ENCODE assay signal across 30 cellular contexts in genomic region chr14:32898876-32899275, GRCh38. TPM values are rescaled to one million over a fixed set of nuclear protein-coding genes. Genes with fewer than 3 reads are reported as not detected.
"Had no signal": no experiment of that assay in that cellular context is flagged by ENCODE, and none has a peak within 500 bp of the region (broad histone marks: within the 10 kb centered on the region; RNA-seq: fewer than 3 reads in every experiment).

No MANE protein-coding gene starts in this region.

- H3K27me3 ChIP-seq: ascending aorta, dorsolateral prefrontal cortex, esophagus muscularis mucosa had no signal

- H3K4me3 Mint-ChIP-seq: activated B cell treated with CpG ODN at 0.5 μM for 24 hours; activated CD8-positive, alpha-beta T cell treated with anti-CD3 and anti-CD28 coated beads for 36 hours; activated naive CD4-positive, alpha-beta T cell treated with anti-CD3 and anti-CD28 coated beads, Interleukin-2, amount 10 ng/mL, durations not matched to agents 7 days and 5 days; activated naive CD8-positive, alpha-beta T cell treated with anti-CD3 and anti-CD28 coated beads, Interleukin-2, amount 10 ng/mL, durations not matched to agents 7 days and 5 days; activated T-cell treated with anti-CD3 and anti-CD28 coated beads, Interleukin-2, amount 50 U/mL, for 4 hours; brain; central memory CD8-positive, alpha-beta T cell; dendritic cell treated with granulocyte-macrophage colony-stimulating factor and Interleukin-4, amounts not matched to agents 40 ng/mL and 50 ng/mL, for 4 days; effector memory CD8-positive, alpha-beta T cell; T-helper 1 cell treated with Interleukin-12 subunit alpha and Interleukin-12 subunit beta and Interleukin-4 antibody, amounts not matched to agents 30 μg/mL and 1 μg/mL, for 36 hours; T-helper 2 cell treated with Interferon-gamma antibody and Interleukin-4, amounts not matched to agents 5 μg/mL and 100 μg/mL, for 36 hours had no signal

- H3K4me1 Mint-ChIP-seq: central memory CD8-positive, alpha-beta T cell had no signal

- H3K27ac ChIP-seq: ascending aorta, coronary artery, esophagus muscularis mucosa, WERI-Rb-1 had no signal

- H3K27me3 Mint-ChIP-seq: activated B cell treated with CpG ODN at 0.5 μM for 24 hours; activated CD8-positive, alpha-beta T cell treated with anti-CD3 and anti-CD28 coated beads for 36 hours; activated naive CD4-positive, alpha-beta T cell treated with anti-CD3 and anti-CD28 coated beads, Interleukin-2, amount 10 ng/mL, durations not matched to agents 7 days and 5 days; activated naive CD8-positive, alpha-beta T cell treated with anti-CD3 and anti-CD28 coated beads, Interleukin-2, amount 10 ng/mL, durations not matched to agents 7 days and 5 days; brain; central memory CD8-positive, alpha-beta T cell; dendritic cell treated with granulocyte-macrophage colony-stimulating factor and Interleukin-4, amounts not matched to agents 40 ng/mL and 50 ng/mL, for 4 days; effector memory CD8-positive, alpha-beta T cell had no signal

- DNase-seq: activated B cell treated with CpG ODN at 0.5 μM for 24 hours; activated CD4-positive, alpha-beta T cell treated with anti-CD3 and anti-CD28 coated beads for 48 hours; activated CD4-positive, alpha-beta T cell treated with anti-CD3 and anti-CD28 coated beads, Interleukin-2, amount 50 U/mL, for 1 hour; activated CD4-positive, alpha-beta T cell treated with anti-CD3 and anti-CD28 coated beads, Interleukin-2, amount 50 U/mL, for 48 hours; activated CD8-positive, alpha-beta memory T cell treated with anti-CD3 and anti-CD28 coated beads for 24 hours; activated CD8-positive, alpha-beta T cell treated with anti-CD3 and anti-CD28 coated beads for 36 hours; activated effector memory CD4-positive, alpha-beta T cell treated with anti-CD3 and anti-CD28 coated beads, Interleukin-2, amount 50 U/mL, for 16 hours; activated naive CD4-positive, alpha-beta T cell; activated naive CD4-positive, alpha-beta T cell treated with anti-CD3 and anti-CD28 coated beads, Interleukin-2, amount 10 ng/mL, durations not matched to agents 7 days and 5 days; activated naive CD8-positive, alpha-beta T cell treated with anti-CD3 and anti-CD28 coated beads, Interleukin-2, amount 10 ng/mL, durations not matched to agents 7 days and 5 days; activated T-cell treated with anti-CD3 and anti-CD28 coated beads, Interleukin-2, amount 50 U/mL, for 4 hours; dorsolateral prefrontal cortex; effector memory CD8-positive, alpha-beta T cell; erythroblast; head of caudate nucleus; hippocampal formation; T1000; WERI-Rb-1 had no signal

- H3K36me3 Mint-ChIP-seq: activated naive CD4-positive, alpha-beta T cell treated with anti-CD3 and anti-CD28 coated beads, Interleukin-2, amount 10 ng/mL, durations not matched to agents 7 days and 5 days; activated naive CD4-positive, alpha-beta T cell treated with anti-CD3 and anti-CD28 coated beads, Interleukin-2, amount 50 U/mL, for 72 hours; activated naive CD8-positive, alpha-beta T cell treated with anti-CD3 and anti-CD28 coated beads, Interleukin-2, amount 10 ng/mL, durations not matched to agents 7 days and 5 days; brain had no signal

- H3K9me3 ChIP-seq: ascending aorta, esophagus muscularis mucosa had no signal

- H3K4me3 ChIP-seq: ascending aorta, coronary artery, dorsolateral prefrontal cortex, esophagus muscularis mucosa had no signal

- H3K36me3 ChIP-seq: ascending aorta, esophagus muscularis mucosa, WERI-Rb-1 had no signal

- H3K27ac Mint-ChIP-seq: activated B cell treated with CpG ODN at 0.5 μM for 24 hours; activated CD8-positive, alpha-beta T cell treated with anti-CD3 and anti-CD28 coated beads for 36 hours; activated naive CD4-positive, alpha-beta T cell treated with anti-CD3 and anti-CD28 coated beads, Interleukin-2, amount 10 ng/mL, durations not matched to agents 7 days and 5 days; activated naive CD4-positive, alpha-beta T cell treated with anti-CD3 and anti-CD28 coated beads, Interleukin-2, amount 50 U/mL, for 72 hours; activated naive CD8-positive, alpha-beta T cell treated with anti-CD3 and anti-CD28 coated beads, Interleukin-2, amount 10 ng/mL, durations not matched to agents 7 days and 5 days; activated T-helper 2 cell treated with anti-CD3 and anti-CD28 coated beads, Interferon-gamma antibody, Interleukin-2, Interleukin-4, amounts not matched to agents 10 μg/mL and 5 μg/mL and 100 μg/mL, durations not matched to agents 14 hours and 24 hours and 36 hours; brain; dendritic cell treated with granulocyte-macrophage colony-stimulating factor and Interleukin-4, amounts not matched to agents 40 ng/mL and 50 ng/mL, for 4 days; effector memory CD8-positive, alpha-beta T cell; T-helper 1 cell treated with Interleukin-12 subunit alpha and Interleukin-12 subunit beta and Interleukin-4 antibody, amounts not matched to agents 30 μg/mL and 1 μg/mL, for 36 hours; T-helper 2 cell treated with Interferon-gamma antibody and Interleukin-4, amounts not matched to agents 5 μg/mL and 100 μg/mL, for 36 hours had no signal

- ATAC-seq: activated CD4-positive, CD25-positive, alpha-beta regulatory T cell treated with anti-CD3 and anti-CD28 coated beads, Interleukin-2, amount 50 U/mL, for 24 hours; activated CD8-positive, alpha-beta T cell treated with anti-CD3 and anti-CD28 coated beads for 36 hours; activated naive CD4-positive, alpha-beta T cell treated with anti-CD3 and anti-CD28 coated beads, Interleukin-2, amount 50 U/mL, for 72 hours; activated T-cell treated with anti-CD3 and anti-CD28 coated beads, Interleukin-2, amount 50 U/mL, for 4 hours; effector memory CD8-positive, alpha-beta T cell had no signal

- H3K9me3 Mint-ChIP-seq: activated B cell treated with CpG ODN at 0.5 μM for 24 hours; activated CD8-positive, alpha-beta T cell treated with anti-CD3 and anti-CD28 coated beads for 36 hours; activated naive CD4-positive, alpha-beta T cell treated with anti-CD3 and anti-CD28 coated beads, Interleukin-2, amount 10 ng/mL, durations not matched to agents 7 days and 5 days; activated naive CD4-positive, alpha-beta T cell treated with anti-CD3 and anti-CD28 coated beads, Interleukin-2, amount 50 U/mL, for 72 hours; activated naive CD8-positive, alpha-beta T cell treated with anti-CD3 and anti-CD28 coated beads, Interleukin-2, amount 10 ng/mL, durations not matched to agents 7 days and 5 days; activated T-cell treated with anti-CD3 and anti-CD28 coated beads, Interleukin-2, amount 50 U/mL, for 4 hours; activated T-helper 2 cell treated with anti-CD3 and anti-CD28 coated beads, Interferon-gamma antibody, Interleukin-2, Interleukin-4, amounts not matched to agents 10 μg/mL and 5 μg/mL and 100 μg/mL, durations not matched to agents 14 hours and 24 hours and 36 hours; dendritic cell treated with granulocyte-macrophage colony-stimulating factor and Interleukin-4, amounts not matched to agents 40 ng/mL and 50 ng/mL, for 4 days; T-helper 1 cell treated with Interleukin-12 subunit alpha and Interleukin-12 subunit beta and Interleukin-4 antibody, amounts not matched to agents 30 μg/mL and 1 μg/mL, for 36 hours; T-helper 2 cell treated with Interferon-gamma antibody and Interleukin-4, amounts not matched to agents 5 μg/mL and 100 μg/mL, for 36 hours had no signal

RNA-seq across cellular contexts. Expression of gene NPAS3, which starts 39.8 kb away (rescaled TPM):
- total RNA-seq: activated B cell treated with CpG ODN at 0.5 μM for 24 hours; activated CD8-positive, alpha-beta T cell treated with anti-CD3 and anti-CD28 coated beads for 36 hours; activated naive CD4-positive, alpha-beta T cell treated with anti-CD3 and anti-CD28 coated beads, Interleukin-2, amount 50 U/mL, for 72 hours; activated naive CD8-positive, alpha-beta T cell treated with anti-CD3 and anti-CD28 coated beads, Interleukin-2, amount 10 ng/mL, durations not matched to agents 7 days and 5 days; activated T-helper 2 cell treated with anti-CD3 and anti-CD28 coated beads, Interferon-gamma antibody, Interleukin-2, Interleukin-4, amounts not matched to agents 10 μg/mL and 5 μg/mL and 100 μg/mL, durations not matched to agents 14 hours and 24 hours and 36 hours; ascending aorta; bronchial epithelial cell had no signal
